8 cellular contexts compared by ENCODE assay signal in the genomic region with DNA sequence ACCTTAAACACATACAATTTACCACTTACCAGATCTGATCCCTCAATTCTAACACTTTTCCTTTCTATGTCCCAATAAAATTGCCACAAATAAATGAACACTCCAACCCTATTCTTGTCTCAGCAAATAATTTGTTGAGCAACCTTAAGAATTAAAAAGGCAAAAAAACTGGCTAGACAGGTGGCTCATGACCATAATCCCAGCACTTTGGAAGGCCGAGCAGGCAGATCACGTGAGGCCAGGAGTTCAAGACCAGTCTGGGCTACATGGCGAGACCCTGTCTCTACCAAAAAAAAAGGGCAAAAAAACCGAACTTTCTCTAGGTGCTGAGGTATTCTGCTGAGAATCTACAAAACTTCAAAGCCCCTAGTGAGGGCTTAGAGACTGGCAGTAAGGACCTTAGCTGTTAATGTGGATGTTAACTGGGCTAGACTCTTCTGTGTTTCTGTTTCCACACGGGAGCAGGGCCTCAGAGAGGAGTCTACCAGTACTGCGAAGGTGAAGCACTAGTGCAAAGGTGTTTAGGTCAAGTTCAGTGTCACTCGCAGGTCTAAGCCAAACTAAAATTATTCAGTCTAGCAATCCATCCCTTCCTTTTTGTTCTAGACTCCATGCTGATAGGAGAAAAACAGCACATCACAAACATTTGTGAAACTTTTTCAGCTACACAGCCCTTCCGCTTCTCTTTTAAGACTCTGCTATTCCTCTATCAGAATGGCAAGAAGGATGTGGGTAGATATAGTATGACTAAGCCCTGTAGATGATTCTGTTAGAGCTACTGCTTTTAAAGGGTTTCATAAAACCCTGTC. TPM values are rescaled to one million over a fixed set of nuclear protein-coding genes. Genes with fewer than 3 reads are reported as not detected.
DNase-seq lines count a peak whose midpoint lies in the region; ATAC-seq, FAIRE-seq and TF ChIP-seq lines count a peak whose summit lies in the region.

No MANE protein-coding gene starts in this region.

- H3K4me3 ChIP-seq in CD4-positive, CD25-positive, alpha-beta regulatory T cell (ENCODE audit: low read depth, low read length), result peak overlapping the region; percentile 90
- H3K4me3 ChIP-seq in LNCaP clone FGC (ENCODE audit: low read depth, low read length) (peak overlapping the region; percentile 90), endothelial cell of umbilical vein (replicated peaks in 1 of 3; ENCODE audit: insufficient read depth in 1 of 3, low read depth in 1 of 3, low read length in 3 of 3) (no peak overlapping the region), upper lobe of right lung (peak overlapping the region; percentile 91), ovary (no peak overlapping the region)

- H3K9me3 Mint-ChIP-seq in CD4-positive, CD25-positive, alpha-beta regulatory T cell, result no peaks in the 10 kb centered on the region

- TF ChIP-seq POLR2A in endothelial cell of umbilical vein (IDR thresholded peaks at IDR 0.05; ENCODE audit: low read depth, low read length), result no peak
- TF ChIP-seq POLR2A in ovary (IDR thresholded peaks at IDR 0.05), result no peak

- H3K36me3 Mint-ChIP-seq in CD4-positive, CD25-positive, alpha-beta regulatory T cell, result peaks cover 4% of the 10 kb centered on the region

- dilution Hi-C loops in endothelial cell of umbilical vein (cut with MboI; ENCODE audit: extremely low pct_ligation_motif_present, low sequenced_read_pairs), result no loop called here

- intact Hi-C loops in endothelial cell of umbilical vein (cut with micrococcal nuclease), result no loop called here
- intact Hi-C loops in upper lobe of right lung (cut with DNase I), result no loop called here
- intact Hi-C loops in ovary (cut with DNase I), result no loop called here

- peak; percentile 12 for FAIRE-seq in endothelial cell of umbilical vein (lab: Jason Lieb, UNC)

- TF ChIP-seq CTCF in LNCaP clone FGC (IDR thresholded peaks at IDR 0.05; ENCODE audit: control insufficient read depth, extremely low read depth, insufficient read depth) (no peak), endothelial cell of umbilical vein (IDR thresholded peaks at IDR 0.05; ENCODE audit: extremely low read depth in 1 of 2, insufficient read depth in 1 of 2, low read depth in 1 of 2, low read length in 2 of 2) (no peak), upper lobe of right lung (IDR thresholded peaks at IDR 0.05) (no peak), ovary (IDR thresholded peaks at IDR 0.05) (no peak)

- POLR2A ChIA-PET in endothelial cell of umbilical vein (lab: Charles Lee), result no interaction called here

- no TSS peak for BruUV-seq in endothelial cell of umbilical vein (replicated peaks; lab: Mats Ljungman, UMichigan)

- WGBS in ovary, 3 donors, result 64 to 74% (median 64%) methylated on average over 8 of the region's 8 CpGs

- peaks cover 28 to 75% (median 55%) of the 10 kb centered on the region in 4 donors for H3K4me1 Mint-ChIP-seq in CD4-positive, CD25-positive, alpha-beta regulatory T cell

- H3K27ac Mint-ChIP-seq in CD4-positive, CD25-positive, alpha-beta regulatory T cell, result peak overlapping the region; percentile 89 to 99 (median 91)

- H3K27me3 ChIP-seq in CD4-positive, CD25-positive, alpha-beta regulatory T cell (ENCODE audit: control insufficient read depth, insufficient read depth, low read length), result no peaks in the 10 kb centered on the region
- H3K27me3 ChIP-seq in endothelial cell of umbilical vein (ENCODE audit: control insufficient read depth in 2 of 2, insufficient read depth in 2 of 2, low read length in 2 of 2) (no peaks in the 10 kb centered on the region), upper lobe of right lung (no peaks in the 10 kb centered on the region), ovary (no peaks in the 10 kb centered on the region)

- H3K9me1 ChIP-seq in endothelial cell of umbilical vein (replicated peaks; ENCODE audit: control insufficient read depth, extremely low read depth, insufficient read depth, low read length), result no peaks in the 10 kb centered on the region

- DNase-seq in CD4-positive, CD25-positive, alpha-beta regulatory T cell, result peak in 2 of 3 donors; percentile 67 to 89
- DNase-seq in LNCaP clone FGC (ENCODE audit: low read depth), result peak; percentile 67
- DNase-seq in endothelial cell of umbilical vein (ENCODE audit: low read depth, low spot score), result no peak
- no peak for DNase-seq in upper lobe of right lung
- no peak for DNase-seq in ovary
- DNase-seq in NCI-H69 (lab: John Stamatoyannopoulos, UW), result no peak
- no peak for DNase-seq in NCI-H82 (lab: John Stamatoyannopoulos, UW)

- peaks cover 67% of the 10 kb centered on the region for H3K79me2 ChIP-seq in endothelial cell of umbilical vein (ENCODE audit: control insufficient read depth, insufficient read depth, low read length)

- H3K9ac ChIP-seq in endothelial cell of umbilical vein (replicated peaks; ENCODE audit: extremely low read depth, insufficient read depth, low read length), result no peak overlapping the region

- no peak for TF ChIP-seq EP300 in ovary (IDR thresholded peaks at IDR 0.05)

- CTCF ChIA-PET in endothelial cell of umbilical vein (lab: Charles Lee), result interaction anchor here (1.0 to 1.1 kb wide), 2 partner anchors 9 to 103 kb away, joined by 3 to 4 read pairs; no protein-coding TSS in a partner anchor

- H4K20me1 ChIP-seq in endothelial cell of umbilical vein (replicated peaks; ENCODE audit: control insufficient read depth, extremely low read depth, insufficient read depth, low read length), result no peaks in the 10 kb centered on the region

- H3K9me3 ChIP-seq in CD4-positive, CD25-positive, alpha-beta regulatory T cell (ENCODE audit: control insufficient read depth in 2 of 2, low read length in 2 of 2), result no peaks in the 10 kb centered on the region
- H3K9me3 ChIP-seq in endothelial cell of umbilical vein (replicated peaks; ENCODE audit: control insufficient read depth, insufficient read depth, low read length) (no peaks in the 10 kb centered on the region), upper lobe of right lung (no peaks in the 10 kb centered on the region), ovary (no peaks in the 10 kb centered on the region)

- H3K4me1 ChIP-seq in CD4-positive, CD25-positive, alpha-beta regulatory T cell (ENCODE audit: control insufficient read depth, insufficient read depth, low read length, poor library complexity, severe bottlenecking), result peaks cover 61% of the 10 kb centered on the region
- H3K4me1 ChIP-seq in endothelial cell of umbilical vein (ENCODE audit: control insufficient read depth, extremely low read depth, insufficient read depth, low read length), result peaks cover 14% of the 10 kb centered on the region
- H3K4me1 ChIP-seq in upper lobe of right lung, result peaks cover 43% of the 10 kb centered on the region
- H3K4me1 ChIP-seq in ovary (ENCODE audit: insufficient read depth), result peaks cover 8% of the 10 kb centered on the region

- H3K36me3 ChIP-seq in CD4-positive, CD25-positive, alpha-beta regulatory T cell (ENCODE audit: control insufficient read depth, insufficient read depth, low read length), result peaks cover 20% of the 10 kb centered on the region
- H3K36me3 ChIP-seq in endothelial cell of umbilical vein (ENCODE audit: control insufficient read depth in 2 of 2, extremely low read depth in 1 of 2, insufficient read depth in 2 of 2, low read length in 2 of 2) (peaks cover 0 to 4% of the 10 kb centered on the region in 2 experiments), upper lobe of right lung (peaks cover 21% of the 10 kb centered on the region), ovary (no peaks in the 10 kb centered on the region)

- peak; percentile 82 to 93 for ATAC-seq in CD4-positive, CD25-positive, alpha-beta regulatory T cell (ENCODE audit: low read depth in 2 of 2)
- ATAC-seq in GM19468 (IDR thresholded peaks at IDR 0.05; ENCODE audit: extremely low read depth, unreplicated experiment) (peak; percentile 38), upper lobe of right lung (peak; percentile 21)

- H3K27ac ChIP-seq in CD4-positive, CD25-positive, alpha-beta regulatory T cell (ENCODE audit: insufficient read depth, low read length, poor library complexity, severe bottlenecking), result peak overlapping the region; percentile 89
- H3K27ac ChIP-seq in endothelial cell of umbilical vein (ENCODE audit: insufficient read depth, low read depth, low read length), result no peak overlapping the region
- peak overlapping the region; percentile 8 for H3K27ac ChIP-seq in upper lobe of right lung
- H3K27ac ChIP-seq in ovary, result no peak overlapping the region

- H3K4me3 Mint-ChIP-seq in CD4-positive, CD25-positive, alpha-beta regulatory T cell, result peak overlapping the region; percentile 70 to 99 (median 89)

- H3K4me2 ChIP-seq in endothelial cell of umbilical vein (ENCODE audit: insufficient read depth, low read length), result no peak overlapping the region

- peaks cover 4% of the 10 kb centered on the region for H3K27me3 Mint-ChIP-seq in CD4-positive, CD25-positive, alpha-beta regulatory T cell

- no peak overlapping the region for H2AFZ ChIP-seq in endothelial cell of umbilical vein (ENCODE audit: low read depth, low read length)

RNA-seq across cellular contexts. Expression of a gene that starts 2.6 kb away (rescaled TPM):
- total RNA-seq in CD4-positive, CD25-positive, alpha-beta regulatory T cell, result 35.0 TPM
- polyA plus RNA-seq in CD4-positive, CD25-positive, alpha-beta regulatory T cell, result 10 to 100 TPM; 17.4 to 31.1 (median 25.8) TPM
- 15.0 and 15.7 TPM in 2 replicates for total RNA-seq in endothelial cell of umbilical vein
- 8.5 and 10.8 TPM in 2 replicates for polyA plus RNA-seq in endothelial cell of umbilical vein
- 12.1 and 13.1 TPM in 2 replicates for polyA plus RNA-seq in endothelial cell of umbilical vein (2011; cell fraction: cytosol; rRNA removed)
- polyA plus RNA-seq in endothelial cell of umbilical vein (2011; cell fraction: nucleus; rRNA removed), result 12.3 and 14.8 TPM in 2 replicates
- 16.1 and 17.8 TPM in 2 replicates for polyA plus RNA-seq in endothelial cell of umbilical vein (2012)
- 22.6 and 23.8 TPM in 2 replicates for polyA minus RNA-seq in endothelial cell of umbilical vein
- 13.5 TPM for polyA minus RNA-seq in endothelial cell of umbilical vein (2011; cell fraction: cytosol; rRNA and poly(A)+ RNA removed)
- 16.9 and 21.4 TPM in 2 replicates for polyA minus RNA-seq in endothelial cell of umbilical vein (2011; cell fraction: nucleus; rRNA and poly(A)+ RNA removed)
- total RNA-seq in upper lobe of right lung, result 18.0 TPM
- total RNA-seq in ovary, result 10 to 100 TPM in 5 of 7 donors, 1 to 10 TPM in 2; 8.8 to 13.2 (median 11.8) TPM
- 10 to 100 TPM in 1 of 2 donors, 1 to 10 TPM in 1; 9.4 to 15.2 TPM for polyA plus RNA-seq in ovary

RNA-seq across cellular contexts. Expression of a gene that starts 2.6 kb away (rescaled TPM):
- 9.3 TPM for total RNA-seq in CD4-positive, CD25-positive, alpha-beta regulatory T cell
- 1 to 10 TPM; 5.3 to 7.7 (median 6.8) TPM for polyA plus RNA-seq in CD4-positive, CD25-positive, alpha-beta regulatory T cell
- total RNA-seq in endothelial cell of umbilical vein (5.1 and 5.8 TPM in 2 replicates), upper lobe of right lung (7.9 TPM), ovary (10 to 100 TPM in 1 of 7 donors, 1 to 10 TPM in 6; 4.2 to 10.2 (median 7.3) TPM)
- polyA plus RNA-seq in endothelial cell of umbilical vein (3.5 and 4.6 TPM in 2 replicates), ovary (1 to 10 TPM; 5.2 to 5.5 TPM)
- 3.2 and 3.6 TPM in 2 replicates for polyA plus RNA-seq in endothelial cell of umbilical vein (2011; cell fraction: cytosol; rRNA removed)
- 2.8 and 3.2 TPM in 2 replicates for polyA plus RNA-seq in endothelial cell of umbilical vein (2011; cell fraction: nucleus; rRNA removed)
- 2.5 and 3.3 TPM in 2 replicates for polyA plus RNA-seq in endothelial cell of umbilical vein (2012)
- polyA minus RNA-seq in endothelial cell of umbilical vein, result 4.0 and 5.3 TPM in 2 replicates
- polyA minus RNA-seq in endothelial cell of umbilical vein (2011; cell fraction: cytosol; rRNA and poly(A)+ RNA removed), result 1.7 TPM
- 1.9 and 2.0 TPM in 2 replicates for polyA minus RNA-seq in endothelial cell of umbilical vein (2011; cell fraction: nucleus; rRNA and poly(A)+ RNA removed)

RNA-seq across cellular contexts. Expression of a gene that starts 16.3 kb away (rescaled TPM):
- 24.2 TPM for total RNA-seq in CD4-positive, CD25-positive, alpha-beta regulatory T cell
- polyA plus RNA-seq in CD4-positive, CD25-positive, alpha-beta regulatory T cell, result 1 to 10 TPM; 1.0 to 2.3 (median 1.1) TPM
- total RNA-seq in endothelial cell of umbilical vein (3.6 and 4.5 TPM in 2 replicates), upper lobe of right lung (21.5 TPM), ovary (10 to 100 TPM; 13.2 to 27.4 (median 18.2) TPM)
- polyA plus RNA-seq in endothelial cell of umbilical vein (5.7 and 7.3 TPM in 2 replicates), ovary (10 to 100 TPM in 1 of 2 donors, 1 to 10 TPM in 1; 4.2 to 22.8 TPM)
- polyA plus RNA-seq in endothelial cell of umbilical vein (2011; cell fraction: cytosol; rRNA removed), result 3.7 and 5.4 TPM in 2 replicates
- polyA plus RNA-seq in endothelial cell of umbilical vein (2011; cell fraction: nucleus; rRNA removed), result 7.3 and 9.8 TPM in 2 replicates
- 2.2 and 3.5 TPM in 2 replicates for polyA plus RNA-seq in endothelial cell of umbilical vein (2012)
- polyA minus RNA-seq in endothelial cell of umbilical vein, result 5.6 and 7.0 TPM in 2 replicates
- 1.1 TPM for polyA minus RNA-seq in endothelial cell of umbilical vein (2011; cell fraction: cytosol; rRNA and poly(A)+ RNA removed)
- 2.8 and 3.2 TPM in 2 replicates for polyA minus RNA-seq in endothelial cell of umbilical vein (2011; cell fraction: nucleus; rRNA and poly(A)+ RNA removed)

RNA-seq across cellular contexts. Expression of a gene that starts 47.5 kb away (rescaled TPM):
- 39.2 TPM for total RNA-seq in CD4-positive, CD25-positive, alpha-beta regulatory T cell
- polyA plus RNA-seq in CD4-positive, CD25-positive, alpha-beta regulatory T cell, result 10 to 100 TPM; 44.7 to 53.8 (median 49.5) TPM
- 52.2 and 54.0 TPM in 2 replicates for total RNA-seq in endothelial cell of umbilical vein
- 41.7 and 48.5 TPM in 2 replicates for polyA plus RNA-seq in endothelial cell of umbilical vein
- 47.7 and 48.4 TPM in 2 replicates for polyA plus RNA-seq in endothelial cell of umbilical vein (2011; cell fraction: cytosol; rRNA removed)
- 39.7 and 60.0 TPM in 2 replicates for polyA plus RNA-seq in endothelial cell of umbilical vein (2011; cell fraction: nucleus; rRNA removed)
- polyA plus RNA-seq in endothelial cell of umbilical vein (2012), result 31.0 and 46.7 TPM in 2 replicates
- polyA minus RNA-seq in endothelial cell of umbilical vein, result 30.4 and 30.5 TPM in 2 replicates
- polyA minus RNA-seq in endothelial cell of umbilical vein (2011; cell fraction: cytosol; rRNA and poly(A)+ RNA removed), result 16.7 TPM
- polyA minus RNA-seq in endothelial cell of umbilical vein (2011; cell fraction: nucleus; rRNA and poly(A)+ RNA removed), result 10.5 and 12.9 TPM in 2 replicates
- total RNA-seq in upper lobe of right lung, result 108 TPM
- 10 to 100 TPM; 44.2 to 63.9 (median 52.5) TPM for total RNA-seq in ovary
- 10 to 100 TPM; 38.5 to 60.6 TPM for polyA plus RNA-seq in ovary

RNA-seq across cellular contexts. Expression of a gene that starts 52.3 kb away (rescaled TPM):
- total RNA-seq in CD4-positive, CD25-positive, alpha-beta regulatory T cell, result 51.1 TPM
- polyA plus RNA-seq in CD4-positive, CD25-positive, alpha-beta regulatory T cell, result 10 to 100 TPM; 56.6 to 97.1 (median 88.5) TPM
- total RNA-seq in endothelial cell of umbilical vein (59.8 and 65.0 TPM in 2 replicates), upper lobe of right lung (43.4 TPM), ovary (10 to 100 TPM; 19.2 to 55.3 (median 37.3) TPM)
- polyA plus RNA-seq in endothelial cell of umbilical vein (43.2 and 50.7 TPM in 2 replicates), ovary (10 to 100 TPM; 15.8 to 29.7 TPM)
- 31.2 and 39.2 TPM in 2 replicates for polyA plus RNA-seq in endothelial cell of umbilical vein (2011; cell fraction: cytosol; rRNA removed)
- polyA plus RNA-seq in endothelial cell of umbilical vein (2011; cell fraction: nucleus; rRNA removed), result 40.3 and 41.2 TPM in 2 replicates
- polyA plus RNA-seq in endothelial cell of umbilical vein (2012), result 35.4 and 38.2 TPM in 2 replicates
- polyA minus RNA-seq in endothelial cell of umbilical vein, result 7.1 and 9.8 TPM in 2 replicates
- polyA minus RNA-seq in endothelial cell of umbilical vein (2011; cell fraction: cytosol; rRNA and poly(A)+ RNA removed), result 18.7 TPM
- polyA minus RNA-seq in endothelial cell of umbilical vein (2011; cell fraction: nucleus; rRNA and poly(A)+ RNA removed), result 6.5 and 9.9 TPM in 2 replicates

Comparison
In these comparisons a context has a peak if more than half of its experiments do, and no peak if none do; other contexts are left out.
1. ATAC-seq: peak in every context shown above with its lines; median percentile 88 in CD4-positive, CD25-positive, alpha-beta regulatory T cell; 38 in GM19468; 21 in upper lobe of right lung.
2. DNase-seq: peak in CD4-positive, CD25-positive, alpha-beta regulatory T cell (2 of 3) and LNCaP clone FGC (single experiment); none in endothelial cell of umbilical vein (single experiment), upper lobe of right lung (single experiment), ovary (0 of 5), NCI-H69 (single experiment) and NCI-H82 (single experiment).
3. H3K27ac ChIP-seq: peak in CD4-positive, CD25-positive, alpha-beta regulatory T cell (single experiment) and upper lobe of right lung (single experiment); none in endothelial cell of umbilical vein (single experiment) and ovary (0 of 2).
4. H3K4me3 ChIP-seq: peak in CD4-positive, CD25-positive, alpha-beta regulatory T cell (single experiment), LNCaP clone FGC (single experiment) and upper lobe of right lung (single experiment); none in endothelial cell of umbilical vein (0 of 3) and ovary (single experiment).